In the genomic region with DNA sequence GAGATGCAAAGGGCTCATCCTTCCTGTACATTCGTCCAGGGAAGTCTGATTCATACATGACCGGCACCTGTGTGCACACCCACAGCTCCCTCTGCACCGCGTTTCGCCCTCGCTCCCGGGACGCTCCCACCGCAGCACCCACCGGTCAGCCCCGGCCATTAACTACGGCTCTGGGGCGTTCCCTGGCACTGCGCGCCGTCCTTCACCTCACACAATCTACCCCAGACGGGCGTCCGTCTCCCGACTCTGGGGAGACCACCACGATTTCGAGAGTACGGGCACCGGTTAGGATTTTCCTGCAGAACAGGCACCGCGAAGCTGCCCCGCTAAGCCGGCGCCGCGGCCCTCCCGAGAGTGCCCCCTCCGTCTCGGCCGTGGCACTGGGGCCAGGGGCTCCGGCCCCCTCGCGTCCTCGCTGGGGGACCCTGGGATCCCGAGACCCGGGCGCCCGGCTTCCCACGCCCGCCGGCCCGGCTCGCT, we compare ENCODE assay signal across 8 cellular contexts. TPM values are rescaled to one million over a fixed set of nuclear protein-coding genes. Genes with fewer than 3 reads are reported as not detected.
DNase-seq lines count a peak whose midpoint lies in the region; ATAC-seq and TF ChIP-seq lines count a peak whose summit lies in the region.

No MANE protein-coding gene starts in this region.

- H3K9me3 ChIP-seq in iPS-20b (ENCODE audit: insufficient read depth, low read depth, low read length) (no peaks in the 10 kb centered on the region), skeletal muscle satellite cell (replicated peaks; ENCODE audit: low read length) (no peaks in the 10 kb centered on the region)

- H3K4me3 ChIP-seq in iPS-20b (ENCODE audit: low read length) (peak overlapping the region; percentile 81), skeletal muscle satellite cell (ENCODE audit: low read length) (peak overlapping the region; percentile 92)

- H3K4me1 Mint-ChIP-seq in brain = peaks cover 70% of the 10 kb centered on the region

- no peaks in the 10 kb centered on the region for H3K27me3 ChIP-seq in iPS-20b (ENCODE audit: insufficient read depth, low read length)
- no peaks in the 10 kb centered on the region for H3K27me3 ChIP-seq in skeletal muscle satellite cell (ENCODE audit: control insufficient read depth, insufficient read depth, low read length)

- peak overlapping the region; percentile 86 to 97 (median 90) for H3K4me3 Mint-ChIP-seq in brain

- H3K27ac ChIP-seq in iPS-20b (ENCODE audit: low read length) = peak overlapping the region; percentile 98

- ATAC-seq in GM19463 (IDR thresholded peaks at IDR 0.05; ENCODE audit: unreplicated experiment) = peak; percentile 34
- ATAC-seq in HG03520 (IDR thresholded peaks at IDR 0.05; ENCODE audit: unreplicated experiment) = peak; percentile 42

- peak overlapping the region; percentile 86 for H3K4me2 ChIP-seq in skeletal muscle satellite cell (ENCODE audit: low read length)

- peak overlapping the region; percentile 96 for H3K9ac ChIP-seq in iPS-20b (ENCODE audit: low read depth, low read length)
- H3K9ac ChIP-seq in skeletal muscle satellite cell (ENCODE audit: low read depth, low read length) = peak overlapping the region; percentile 98

- peaks cover 15% of the 10 kb centered on the region for H3K36me3 ChIP-seq in iPS-20b (ENCODE audit: insufficient read depth, low read depth, low read length)
- H3K36me3 ChIP-seq in skeletal muscle satellite cell (ENCODE audit: insufficient read depth, low read length) = peaks cover 10% of the 10 kb centered on the region

- TF ChIP-seq CTCF in brain (conservative IDR thresholded peaks at IDR 0.05) = no peak

- peak overlapping the region; percentile 91 to 96 (median 95) for H3K27ac Mint-ChIP-seq in brain

- H3K36me3 Mint-ChIP-seq in brain = peaks cover 3% of the 10 kb centered on the region

- H3K9me3 Mint-ChIP-seq in brain = no peaks in the 10 kb centered on the region

- H3K4me1 ChIP-seq in iPS-20b (ENCODE audit: insufficient read depth, low read length) (peaks cover 3% of the 10 kb centered on the region; the same call in 1 of the 2 replicates), skeletal muscle satellite cell (ENCODE audit: control insufficient read depth, insufficient read depth, low read length) (peaks cover 6% of the 10 kb centered on the region)

- DNase-seq in CMK (ENCODE audit: low read depth) = peak; percentile 7
- DNase-seq in T follicular helper cell (ENCODE audit: low read depth) = peak; percentile 1
- DNase-seq in GDM1 (lab: John Stamatoyannopoulos, UW) = no peak

- H3K27me3 Mint-ChIP-seq in brain = peaks cover 9% of the 10 kb centered on the region

RNA-seq across cellular contexts. Expression of a gene that starts 0.4 kb away (rescaled TPM):
- polyA plus RNA-seq in brain (ENCODE audit: insufficient read depth, low read depth, low replicate concordance) = 11.4 TPM
- total RNA-seq in skeletal muscle satellite cell (2012; rRNA removed) = 21.0 and 24.6 TPM in 2 replicates

RNA-seq across cellular contexts. Expression of a gene that starts 47.6 kb away (rescaled TPM):
- polyA plus RNA-seq in brain (ENCODE audit: insufficient read depth, low read depth, low replicate concordance) = 14.9 TPM
- total RNA-seq in skeletal muscle satellite cell (2012; rRNA removed) = 37.0 and 41.5 TPM in 2 replicates
